In the genomic region with DNA sequence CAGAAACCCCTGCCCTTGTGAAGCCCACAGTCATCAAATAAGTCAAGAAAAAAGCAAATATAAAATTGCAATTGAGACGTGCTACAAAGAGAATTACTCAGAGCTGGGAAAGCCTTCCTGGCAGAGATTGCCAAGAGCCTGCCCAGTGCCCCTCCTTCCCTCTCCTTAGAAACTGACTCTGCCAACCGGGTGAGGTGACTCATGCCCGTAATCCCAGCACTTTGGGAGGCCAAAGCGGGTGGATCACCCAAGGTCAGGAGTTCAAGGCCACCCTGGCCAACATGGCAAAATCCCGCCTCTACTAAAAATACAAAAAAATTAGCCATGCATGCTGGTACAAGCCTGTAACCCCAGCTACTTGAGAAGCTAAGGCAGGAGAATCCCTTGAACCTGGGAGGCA, we compare ENCODE assay signal across 12 cellular contexts.
DNase-seq lines count a peak whose midpoint lies in the region; ATAC-seq and TF ChIP-seq lines count a peak whose summit lies in the region.
"Had no signal": no experiment of that assay in that cellular context is flagged by ENCODE, and none has a peak within 500 bp of the region (broad histone marks: within the 10 kb centered on the region; RNA-seq: fewer than 3 reads in every experiment).

No MANE protein-coding gene starts in this region.

- H3K27ac ChIP-seq in right atrium auricular region (no peak overlapping the region), uterus (no peak overlapping the region)

- peak; percentile 79 for ATAC-seq in left ventricle myocardium superior
- no peak for ATAC-seq in GM19035 (IDR thresholded peaks at IDR 0.05; ENCODE audit: unreplicated experiment)
- ATAC-seq: stimulated activated effector memory CD8-positive, alpha-beta T cell treated with anti-CD3 and anti-CD28 coated beads, Interleukin-12 subunit alpha, Interleukin-12 subunit beta, amount 100 ng/mL, for 72 hours had no signal

- H3K27me3 ChIP-seq in right atrium auricular region (no peaks in the 10 kb centered on the region), uterus (no peaks in the 10 kb centered on the region)

- intact Hi-C loops in cardiac septum (cut with DNase I) (no loop called here), left ventricle myocardium superior (cut with micrococcal nuclease) (no loop called here), uterus (cut with DNase I; ENCODE audit: low total_unique reads) (no loop called here)

- H3K9me3 ChIP-seq in right atrium auricular region (peaks cover 0 to 7% of the 10 kb centered on the region in 2 donors), uterus (no peaks in the 10 kb centered on the region)
- H3K9me3 ChIP-seq: BE2C had no signal

- peaks cover 0 to 15% of the 10 kb centered on the region in 2 donors for H3K4me1 ChIP-seq in right atrium auricular region
- H3K4me1 ChIP-seq in uterus, result peaks cover 0 to 5% of the 10 kb centered on the region in 2 donors

- no peaks in the 10 kb centered on the region for H3K36me3 ChIP-seq in right atrium auricular region
- H3K36me3 ChIP-seq in uterus, result no peaks in the 10 kb centered on the region
- H3K36me3 ChIP-seq: BE2C had no signal

- no peak for TF ChIP-seq POLR2A in uterus (IDR thresholded peaks at IDR 0.05)

- H3K4me3 ChIP-seq in right atrium auricular region, result no peak overlapping the region
- no peak overlapping the region for H3K4me3 ChIP-seq in uterus

- DNase-seq in cardiac septum (ENCODE audit: low spot score) (peak; percentile 73), right atrium auricular region (ENCODE audit: low spot score) (no peak), left ventricle myocardium superior (no peak), uterus (peak; percentile 38 to 53), SIG-M5 treated with dmso at 0.1 percent for 504 hours (lab: John Stamatoyannopoulos, UW; ENCODE audit: unreplicated experiment) (no peak), NAMALWA (ENCODE audit: low spot score) (no peak)
- peak; percentile 10 for DNase-seq in activated CD8-positive, alpha-beta memory T cell treated with anti-CD3 and anti-CD28 coated beads, Interleukin-2, amount 50 U/mL, for 48 hours
- DNase-seq: activated CD4-positive, alpha-beta T cell treated with anti-CD3 and anti-CD28 coated beads, Interleukin-2, amount 10 ng/mL, durations not matched to agents 24 days and 14 days; KBM-7 had no signal

- TF ChIP-seq CTCF in right atrium auricular region (IDR thresholded peaks at IDR 0.05) (no peak), uterus (IDR thresholded peaks at IDR 0.05) (no peak)

Comparison
In these comparisons a context has a peak if more than half of its experiments do, and no peak if none do; other contexts are left out.
1. DNase-seq: peak in cardiac septum (single experiment), activated CD8-positive, alpha-beta memory T cell treated with anti-CD3 and anti-CD28 coated beads, Interleukin-2, amount 50 U/mL, for 48 hours (single experiment) and uterus (2 of 2); none in right atrium auricular region (single experiment), left ventricle myocardium superior (single experiment), SIG-M5 treated with dmso at 0.1 percent for 504 hours (single experiment) and NAMALWA (single experiment).